ENCODE assay signal across 1 cellular context in genomic region chr13:50485979-50486935, GRCh38.
TF ChIP-seq lines count a peak whose summit lies in the region.

No MANE protein-coding gene starts in this region.

TF ChIP-seq in SK-N-SH treated with all-trans-retinoic acid at 6 μM for 48 hours, 23 proteins besides CTCF, POLR2A, EP300 and RAD21 (continued from another document):
- TF ChIP-seq POU6F1 (CRISPR knock-in tag; IDR thresholded peaks at IDR 0.05; ENCODE audit: borderline replicate concordance, low read depth) = no peak
- no peak for TF ChIP-seq ZNF8 (CRISPR knock-in tag; IDR thresholded peaks at IDR 0.05)
- TF ChIP-seq ZFP3 (CRISPR knock-in tag; IDR thresholded peaks at IDR 0.05) = peak; percentile 81
